ENCODE assay signal across 1 cellular context in the genomic region with DNA sequence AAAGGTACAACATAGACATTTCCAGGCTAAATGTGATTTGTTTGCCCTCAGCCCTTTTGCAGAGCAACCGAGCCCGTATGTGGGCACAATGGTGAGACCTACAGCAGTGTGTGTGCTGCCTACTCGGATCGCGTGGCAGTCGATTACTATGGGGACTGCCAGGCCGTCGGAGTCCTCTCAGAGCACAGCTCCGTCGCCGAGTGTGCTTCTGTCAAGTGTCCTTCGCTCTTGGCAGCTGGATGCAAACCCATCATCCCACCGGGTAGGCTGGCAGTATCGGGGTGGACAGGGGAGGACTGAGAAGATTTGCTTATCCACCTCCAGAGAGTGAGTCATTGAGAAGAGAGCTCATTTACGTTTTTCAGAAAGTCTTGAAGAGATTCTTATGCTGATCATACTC.
TF ChIP-seq lines count a peak whose summit lies in the region.

No MANE protein-coding gene starts in this region.

TF ChIP-seq in IMR-90, 13 proteins besides CTCF, POLR2A, EP300 and RAD21:
- TF ChIP-seq CEBPB (IDR thresholded peaks at IDR 0.05; ENCODE audit: low read depth, low read length) (no peak), MXI1 (IDR thresholded peaks at IDR 0.05; ENCODE audit: borderline replicate concordance, low read depth, low read length) (no peak), SMC3 (IDR thresholded peaks at IDR 0.05; ENCODE audit: low read depth, low read length) (no peak), FOS (IDR thresholded peaks at IDR 0.05; ENCODE audit: low read depth, low read length) (no peak)
- TF ChIP-seq, protein P1, sequence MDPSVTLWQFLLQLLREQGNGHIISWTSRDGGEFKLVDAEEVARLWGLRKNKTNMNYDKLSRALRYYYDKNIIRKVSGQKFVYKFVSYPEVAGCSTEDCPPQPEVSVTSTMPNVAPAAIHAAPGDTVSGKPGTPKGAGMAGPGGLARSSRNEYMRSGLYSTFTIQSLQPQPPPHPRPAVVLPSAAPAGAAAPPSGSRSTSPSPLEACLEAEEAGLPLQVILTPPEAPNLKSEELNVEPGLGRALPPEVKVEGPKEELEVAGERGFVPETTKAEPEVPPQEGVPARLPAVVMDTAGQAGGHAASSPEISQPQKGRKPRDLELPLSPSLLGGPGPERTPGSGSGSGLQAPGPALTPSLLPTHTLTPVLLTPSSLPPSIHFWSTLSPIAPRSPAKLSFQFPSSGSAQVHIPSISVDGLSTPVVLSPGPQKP (IDR thresholded peaks at IDR 0.05; ENCODE audit: borderline replicate concordance, low read depth, low read length), result no peak
